13 cellular contexts compared by ENCODE assay signal in the genomic region with DNA sequence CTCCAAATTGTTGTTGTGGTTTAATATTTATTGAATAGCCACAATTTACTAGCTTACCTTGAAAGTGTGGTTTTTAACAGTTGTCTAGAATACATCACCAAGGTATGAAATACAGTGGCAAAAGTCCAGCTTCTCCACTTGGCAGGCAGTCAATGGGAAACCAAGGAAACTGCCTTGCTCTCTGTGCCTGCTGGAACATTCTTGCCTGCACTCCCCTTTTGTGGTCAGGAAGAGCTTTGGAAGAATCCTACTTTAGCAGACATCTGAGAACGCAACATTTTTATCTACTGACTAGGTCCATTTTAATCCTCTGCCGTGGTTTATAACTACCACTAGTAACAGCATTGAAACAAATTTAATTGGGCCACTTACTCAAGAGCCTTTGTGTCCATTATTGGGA.
A peak's percentile ranks its signal among the peaks of the same experiment; 100 is the strongest.
DNase-seq lines count a peak whose midpoint lies in the region; ATAC-seq and TF ChIP-seq lines count a peak whose summit lies in the region.
"Had no signal": no experiment of that assay in that cellular context is flagged by ENCODE, and none has a peak within 500 bp of the region (broad histone marks: within the 10 kb centered on the region; RNA-seq: fewer than 3 reads in every experiment).

No MANE protein-coding gene starts in this region.

- peak; percentile 76 for DNase-seq in ELR (ENCODE audit: low read depth)
- peak; percentile 97 for DNase-seq in NCI-H226
- DNase-seq in epithelial cell of esophagus (ENCODE audit: low read depth) = peak; percentile 92
- peak; percentile 95 for DNase-seq in renal cortical epithelial cell (ENCODE audit: low read depth)
- DNase-seq in activated T-cell treated with anti-CD3 and anti-CD28 coated beads for 4 hours = no peak
- no peak for DNase-seq in T-helper 9 cell
- DNase-seq in left lobe of liver (ENCODE audit: low spot score) = no peak
- DNase-seq: central memory CD4-positive, alpha-beta T cell; DMS153; naive thymus-derived CD8-positive, alpha-beta T cell; tibial artery had no signal

- no peak overlapping the region for H3K4me3 ChIP-seq in epithelial cell of esophagus (ENCODE audit: low read length)
- H3K4me3 ChIP-seq: SK-N-MC, tibial artery had no signal

- no peak for TF ChIP-seq CTCF in epithelial cell of esophagus (IDR thresholded peaks at IDR 0.05; ENCODE audit: insufficient read depth, low read depth, low read length, missing control alignments)

- ATAC-seq in left lobe of liver (no peak), GM18909 (IDR thresholded peaks at IDR 0.05; ENCODE audit: poor library complexity, unreplicated experiment) (no peak)
- ATAC-seq: naive thymus-derived CD8-positive, alpha-beta T cell had no signal

Comparison
In these comparisons a context has a peak if more than half of its experiments do, and no peak if none do; other contexts are left out.
1. DNase-seq: peak in ELR (single experiment), NCI-H226 (single experiment), epithelial cell of esophagus (single experiment) and renal cortical epithelial cell (single experiment); none in activated T-cell treated with anti-CD3 and anti-CD28 coated beads for 4 hours (single experiment), T-helper 9 cell (single experiment) and left lobe of liver (single experiment).